ENCODE assay signal across 12 cellular contexts in the genomic region with DNA sequence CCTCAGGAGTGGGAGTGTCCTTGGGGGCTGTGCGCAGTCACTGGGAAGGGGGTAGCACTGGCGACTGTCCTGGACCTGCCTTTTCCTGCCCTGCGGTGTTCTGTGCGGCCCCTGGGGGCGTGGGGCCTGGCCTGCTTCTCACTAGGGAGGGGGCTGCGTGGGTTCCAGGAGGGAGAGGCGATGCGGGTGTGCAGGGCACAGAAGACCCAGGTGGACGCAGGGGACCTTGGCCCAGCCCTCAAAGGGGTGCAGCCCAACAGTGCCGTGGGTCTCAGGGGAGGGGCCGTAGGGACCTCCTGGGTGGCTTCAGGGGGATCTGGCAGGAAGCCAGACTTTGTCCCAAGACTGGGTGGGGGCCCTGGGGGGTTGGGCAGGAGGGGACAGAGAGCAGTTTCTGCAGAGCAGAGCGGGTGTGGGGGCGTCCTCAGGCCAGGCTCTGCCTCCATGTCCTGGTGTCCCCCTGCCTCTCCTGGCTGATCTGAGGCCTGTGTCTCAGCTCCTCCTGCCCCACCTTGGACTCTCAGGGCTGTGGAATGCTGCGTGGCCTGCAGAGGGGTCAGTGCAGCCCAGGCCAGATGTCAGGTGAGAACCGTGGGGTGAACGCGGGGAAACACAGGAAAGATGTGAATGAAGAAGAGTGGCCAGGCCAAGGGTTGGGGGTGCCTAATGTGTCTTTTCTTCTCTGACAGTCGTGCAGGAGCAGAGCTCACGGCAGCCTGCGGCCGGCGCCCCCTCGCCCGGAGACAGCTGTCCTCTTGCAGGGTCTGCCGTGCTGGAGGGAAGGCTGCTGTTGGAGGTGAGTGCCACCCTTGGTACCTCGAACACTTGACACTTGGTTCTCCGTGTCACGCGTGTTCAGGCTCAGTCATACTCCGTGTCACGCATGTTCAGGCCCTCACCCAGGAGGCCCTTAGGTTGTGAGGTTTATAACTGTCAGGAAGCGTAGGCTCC. TPM values are rescaled to one million over a fixed set of nuclear protein-coding genes. Genes with fewer than 3 reads are reported as not detected.
DNase-seq lines count a peak whose midpoint lies in the region; ATAC-seq and TF ChIP-seq lines count a peak whose summit lies in the region.
"Had no signal": no experiment of that assay in that cellular context is flagged by ENCODE, and none has a peak within 500 bp of the region (broad histone marks: within the 10 kb centered on the region; RNA-seq: fewer than 3 reads in every experiment).

No MANE protein-coding gene starts in this region.

- H3K4me3 ChIP-seq in right atrium auricular region (no peak overlapping the region), suprapubic skin (no peak overlapping the region)
- H3K4me3 ChIP-seq: cardiac muscle cell had no signal

- H3K36me3 ChIP-seq in right atrium auricular region (no peaks in the 10 kb centered on the region), suprapubic skin (no peaks in the 10 kb centered on the region)
- H3K36me3 ChIP-seq: cardiac muscle cell had no signal

- ATAC-seq in activated CD8-positive, alpha-beta T cell treated with anti-CD3 and anti-CD28 coated beads for 36 hours: no peak
- ATAC-seq in HG03139 (IDR thresholded peaks at IDR 0.05; ENCODE audit: unreplicated experiment): no peak

- peaks cover 8% of the 10 kb centered on the region for H3K9me3 Mint-ChIP-seq in activated CD8-positive, alpha-beta T cell treated with anti-CD3 and anti-CD28 coated beads for 36 hours
- H3K9me3 Mint-ChIP-seq in immature natural killer cell: peaks cover 0 to 3% (median 0%) of the 10 kb centered on the region in 6 donors

- peaks cover 78% of the 10 kb centered on the region for H3K4me1 Mint-ChIP-seq in activated CD8-positive, alpha-beta T cell treated with anti-CD3 and anti-CD28 coated beads for 36 hours (ENCODE audit: low read depth)
- H3K4me1 Mint-ChIP-seq in immature natural killer cell: no peaks in the 10 kb centered on the region

- peaks cover 0 to 3% of the 10 kb centered on the region in 2 donors for H3K27me3 ChIP-seq in right atrium auricular region
- peaks cover 27% of the 10 kb centered on the region for H3K27me3 ChIP-seq in suprapubic skin

- peak overlapping the region; percentile 99 for H3K27ac Mint-ChIP-seq in activated CD8-positive, alpha-beta T cell treated with anti-CD3 and anti-CD28 coated beads for 36 hours
- H3K27ac Mint-ChIP-seq in immature natural killer cell: no peak overlapping the region

- H3K4me3 Mint-ChIP-seq in activated CD8-positive, alpha-beta T cell treated with anti-CD3 and anti-CD28 coated beads for 36 hours: no peak overlapping the region
- no peak overlapping the region for H3K4me3 Mint-ChIP-seq in immature natural killer cell

- no peak for TF ChIP-seq EP300 in suprapubic skin (IDR thresholded peaks at IDR 0.05)

- H3K36me3 Mint-ChIP-seq in activated CD8-positive, alpha-beta T cell treated with anti-CD3 and anti-CD28 coated beads for 36 hours (ENCODE audit: low read depth): peaks cover 41% of the 10 kb centered on the region
- peaks cover 0 to 4% (median 0%) of the 10 kb centered on the region in 3 donors for H3K36me3 Mint-ChIP-seq in immature natural killer cell

- H3K27ac ChIP-seq in right atrium auricular region: no peak overlapping the region
- no peak overlapping the region for H3K27ac ChIP-seq in suprapubic skin
- H3K27ac ChIP-seq: cardiac muscle cell, parathyroid adenoma had no signal

- H3K4me1 ChIP-seq in right atrium auricular region (peaks cover 0 to 14% of the 10 kb centered on the region in 2 donors), suprapubic skin (peaks cover 13% of the 10 kb centered on the region)
- H3K4me1 ChIP-seq: parathyroid adenoma had no signal

- no peak for TF ChIP-seq POLR2A in suprapubic skin (IDR thresholded peaks at IDR 0.05)

- CTCF ChIA-PET in activated CD8-positive, alpha-beta T cell treated with anti-CD3 and anti-CD28 coated beads for 36 hours (lab: Charles Lee): no interaction called here

- H3K9me3 ChIP-seq in right atrium auricular region (no peaks in the 10 kb centered on the region), suprapubic skin (no peaks in the 10 kb centered on the region)

- intact Hi-C loops in activated CD8-positive, alpha-beta T cell treated with anti-CD3 and anti-CD28 coated beads for 36 hours (cut with micrococcal nuclease): no loop called here

- WGBS in suprapubic skin: 87% methylated on average over 29 of the region's 32 CpGs

- POLR2A ChIA-PET in activated CD8-positive, alpha-beta T cell treated with anti-CD3 and anti-CD28 coated beads for 36 hours (lab: Charles Lee): interaction anchor here (4.3 kb wide), 1 partner anchor 18 kb away, joined by 53 read pairs; no protein-coding TSS in a partner anchor

- no peak for TF ChIP-seq CTCF in activated CD8-positive, alpha-beta T cell treated with anti-CD3 and anti-CD28 coated beads for 36 hours (IDR thresholded peaks at IDR 0.05)
- no peak for TF ChIP-seq CTCF in right atrium auricular region (IDR thresholded peaks at IDR 0.05)
- no peak for TF ChIP-seq CTCF in suprapubic skin (IDR thresholded peaks at IDR 0.05)

- peak; percentile 13 for DNase-seq in activated T-cell treated with anti-CD3 and anti-CD28 coated beads, Interleukin-2, amount 50 U/mL, for 1 hour
- no peak for DNase-seq in activated T-cell treated with anti-CD3 and anti-CD28 coated beads for 4 hours
- DNase-seq in activated CD8-positive, alpha-beta T cell treated with anti-CD3 and anti-CD28 coated beads for 36 hours: no peak
- peak; percentile 51 for DNase-seq in right atrium auricular region (ENCODE audit: low spot score)
- DNase-seq in suprapubic skin (ENCODE audit: low spot score in 2 of 2): peak; percentile 53 to 77
- no peak for DNase-seq in glomerular visceral epithelial cell (ENCODE audit: extremely low spot score)
- no peak for DNase-seq in immature natural killer cell
- DNase-seq: GF-D8, SHP77 had no signal

- H3K27me3 Mint-ChIP-seq in activated CD8-positive, alpha-beta T cell treated with anti-CD3 and anti-CD28 coated beads for 36 hours: no peaks in the 10 kb centered on the region
- H3K27me3 Mint-ChIP-seq in immature natural killer cell (ENCODE audit: low read depth in 3 of 3): peaks cover 3 to 14% (median 3%) of the 10 kb centered on the region in 3 donors

RNA-seq across cellular contexts. Expression of gene AHRR, which starts 54.7 kb away (rescaled TPM):
- 10 to 100 TPM; 26.3 to 27.9 TPM for total RNA-seq in activated CD8-positive, alpha-beta T cell treated with anti-CD3 and anti-CD28 coated beads for 36 hours
- total RNA-seq in right atrium auricular region: under 1 TPM; 0.12 to 0.30 TPM
- total RNA-seq in suprapubic skin: 10 to 100 TPM in 1 of 4 donors, 1 to 10 TPM in 3; 3.0 to 10.7 (median 4.2) TPM
- under 1 TPM in 1 of 3 donors, not detected in 2; 0.16 TPM for polyA plus RNA-seq in immature natural killer cell

Comparison
In these comparisons a context has a peak if more than half of its experiments do, and no peak if none do; other contexts are left out.
1. DNase-seq: peak in activated T-cell treated with anti-CD3 and anti-CD28 coated beads, Interleukin-2, amount 50 U/mL, for 1 hour (single experiment), right atrium auricular region (single experiment) and suprapubic skin (2 of 2); none in activated T-cell treated with anti-CD3 and anti-CD28 coated beads for 4 hours (single experiment), activated CD8-positive, alpha-beta T cell treated with anti-CD3 and anti-CD28 coated beads for 36 hours (single experiment), glomerular visceral epithelial cell (single experiment) and immature natural killer cell (0 of 3).